14 cellular contexts compared by ENCODE assay signal in the genomic region with DNA sequence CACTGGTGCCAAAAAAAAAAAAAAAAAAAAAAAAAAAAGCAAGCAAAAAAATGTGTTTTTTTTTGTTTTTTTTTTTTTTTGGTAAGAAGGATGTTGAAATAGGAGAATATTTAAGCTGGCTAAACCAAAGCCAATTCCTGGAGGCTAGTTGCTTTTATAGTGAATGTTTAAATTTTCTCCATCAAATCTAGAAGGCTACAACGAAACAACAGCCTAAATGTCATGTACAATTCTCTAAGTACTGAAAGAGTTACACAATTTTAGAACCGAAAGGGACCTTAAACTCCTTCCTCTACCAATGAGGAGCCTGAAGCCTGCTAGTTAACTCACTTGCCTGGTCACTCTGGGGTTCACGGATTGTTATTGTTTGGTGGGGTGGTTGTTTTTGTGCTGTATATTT. TPM values are rescaled to one million over a fixed set of nuclear protein-coding genes. Genes with fewer than 3 reads are reported as not detected.
DNase-seq lines count a peak whose midpoint lies in the region; ATAC-seq, FAIRE-seq and TF ChIP-seq lines count a peak whose summit lies in the region.
"Had no signal": no experiment of that assay in that cellular context is flagged by ENCODE, and none has a peak within 500 bp of the region (broad histone marks: within the 10 kb centered on the region; RNA-seq: fewer than 3 reads in every experiment).

No MANE protein-coding gene starts in this region.

- H2AFZ ChIP-seq in fibroblast of lung (ENCODE audit: low read length): no peak overlapping the region

- H3K4me1 ChIP-seq in Peyer's patch (peaks cover 0 to 12% (median 0%) of the 10 kb centered on the region in 4 donors), fibroblast of lung (ENCODE audit: control insufficient read depth, extremely low read depth, insufficient read depth, low read length) (peaks cover 6% of the 10 kb centered on the region), rectal smooth muscle tissue (ENCODE audit: control insufficient read depth, insufficient read depth, low read length) (peaks cover 14% of the 10 kb centered on the region)

- no peaks in the 10 kb centered on the region for H4K20me1 ChIP-seq in fibroblast of lung (ENCODE audit: control insufficient read depth, extremely low read depth, insufficient read depth, low read length)

- H3K4me2 ChIP-seq in fibroblast of lung (ENCODE audit: extremely low read depth, insufficient read depth, low read length): peak overlapping the region; percentile 95

- H3K36me3 ChIP-seq in Peyer's patch: no peaks in the 10 kb centered on the region
- peaks cover 3% of the 10 kb centered on the region for H3K36me3 ChIP-seq in fibroblast of lung (ENCODE audit: control insufficient read depth, insufficient read depth, low read length)
- H3K36me3 ChIP-seq in rectal smooth muscle tissue (ENCODE audit: control insufficient read depth, insufficient read depth, low read length): no peaks in the 10 kb centered on the region
- no peaks in the 10 kb centered on the region for H3K36me3 ChIP-seq in H7 (replicated peaks; ENCODE audit: control insufficient read depth, insufficient read depth, low read length)

- H3K27me3 ChIP-seq in Peyer's patch (no peaks in the 10 kb centered on the region), fibroblast of lung (ENCODE audit: control insufficient read depth, insufficient read depth, low read length) (no peaks in the 10 kb centered on the region), rectal smooth muscle tissue (ENCODE audit: control insufficient read depth, insufficient read depth, low read length) (no peaks in the 10 kb centered on the region), H7 (ENCODE audit: control insufficient read depth, insufficient read depth, low read length) (peaks cover 56% of the 10 kb centered on the region)
- H3K27me3 ChIP-seq: testis had no signal

- FAIRE-seq in GM12891 (lab: Jason Lieb, UNC): no peak

- H3K9me3 ChIP-seq in Peyer's patch (no peaks in the 10 kb centered on the region), fibroblast of lung (ENCODE audit: control insufficient read depth, insufficient read depth, low read depth, low read length) (no peaks in the 10 kb centered on the region)
- H3K9me3 ChIP-seq: testis had no signal

- H3K9ac ChIP-seq in fibroblast of lung (ENCODE audit: insufficient read depth, low read length) (no peak overlapping the region), rectal smooth muscle tissue (ENCODE audit: low read length) (no peak overlapping the region)

- peaks cover 77% of the 10 kb centered on the region for H3K79me2 ChIP-seq in fibroblast of lung (ENCODE audit: control insufficient read depth, insufficient read depth, low read length)

- TF ChIP-seq POLR2A in Peyer's patch (IDR thresholded peaks at IDR 0.05): no peak
- no peak for TF ChIP-seq POLR2A in GM12891 (IDR thresholded peaks at IDR 0.05; ENCODE audit: low read depth, low read length)

- H3K4me3 ChIP-seq in Peyer's patch (peak overlapping the region in 1 of 4 donors; percentile 70), fibroblast of lung (replicated peaks in 1 of 4; ENCODE audit: control extremely low read depth in 1 of 4, insufficient read depth in 1 of 4, low read depth in 3 of 4, low read length in 4 of 4) (peak overlapping the region; percentile 69 to 100 (median 90)), rectal smooth muscle tissue (ENCODE audit: low read length) (peak overlapping the region; percentile 85), H7 (ENCODE audit: insufficient read depth, low read depth, low read length) (no peak overlapping the region)
- H3K4me3 ChIP-seq: testis had no signal

- no peak for ATAC-seq in GM21576 (IDR thresholded peaks at IDR 0.05; ENCODE audit: unreplicated experiment)

- DNase-seq in EH (ENCODE audit: low read depth) (peak; percentile 42), Peyer's patch (no peak), fibroblast of lung (ENCODE audit: low read depth in 2 of 2) (peak in 1 of 2 donors; percentile 81), H7 (no peak), GM12891 (ENCODE audit: insufficient read length, low spot score) (no peak)
- no peak for DNase-seq in activated CD4-positive, alpha-beta T cell treated with anti-CD3 and anti-CD28 coated beads for 1 hour
- DNase-seq: activated CD4-positive, alpha-beta memory T cell treated with anti-CD3 and anti-CD28 coated beads for 36 hours; activated naive CD8-positive, alpha-beta T cell treated with anti-CD3 and anti-CD28 coated beads for 36 hours; CD4-positive, alpha-beta memory T cell; NCI-H446 treated with DMSO at 0.1 percent for 48 hours; occipital lobe; testis had no signal

- TF ChIP-seq CTCF in Peyer's patch (IDR thresholded peaks at IDR 0.05) (no peak), fibroblast of lung (conservative IDR thresholded peaks at IDR 0.05 in 1 of 2, IDR thresholded peaks at IDR 0.05 in 1 of 2; ENCODE audit: low read depth in 1 of 2, low read length in 2 of 2) (no peak)

- H3K27ac ChIP-seq in Peyer's patch (peak overlapping the region; percentile 17 to 85 (median 30)), fibroblast of lung (ENCODE audit: insufficient read depth, low read length) (peak overlapping the region; percentile 44), rectal smooth muscle tissue (ENCODE audit: low read depth, low read length) (peak overlapping the region; percentile 97)
- H3K27ac ChIP-seq: testis had no signal

TF ChIP-seq in GM12891, 5 proteins besides CTCF, POLR2A, EP300 and RAD21:
- no peak for TF ChIP-seq PAX5 (IDR thresholded peaks at IDR 0.05; ENCODE audit: insufficient read depth, low read length, severe bottlenecking)
- no peak for TF ChIP-seq POLR2AphosphoS5 (IDR thresholded peaks at IDR 0.05; ENCODE audit: low read depth, low read length)
- no peak for TF ChIP-seq POU2F2 (IDR thresholded peaks at IDR 0.05; ENCODE audit: low read depth, low read length)
- TF ChIP-seq SPI1 (IDR thresholded peaks at IDR 0.05; ENCODE audit: low read depth, low read length): no peak
- TF ChIP-seq TAF1 (IDR thresholded peaks at IDR 0.05; ENCODE audit: low read depth, low read length): no peak

RNA-seq across cellular contexts. Expression of a gene that starts 3.5 kb away (rescaled TPM):
- total RNA-seq in Peyer's patch (100 to 1,000 TPM in 1 of 4 donors, 10 to 100 TPM in 3; 46.1 to 140 (median 73.8) TPM), fibroblast of lung (85.5 and 156 TPM in 2 replicates)
- polyA plus RNA-seq in fibroblast of lung: 269 and 290 TPM in 2 replicates
- 185 and 242 TPM in 2 replicates for polyA plus RNA-seq in fibroblast of lung (2012)
- 256 and 350 TPM in 2 replicates for polyA minus RNA-seq in fibroblast of lung (ENCODE audit: low replicate concordance)
- total RNA-seq in H7 (2014; rRNA removed; shearing (Covaris generic)): 8.3 and 9.5 TPM in 2 replicates
- polyA plus RNA-seq in GM12891 (2012; ENCODE audit: low read depth, missing spikeins): 0.09 TPM
- total RNA-seq: activated CD4-positive, alpha-beta memory T cell treated with anti-CD3 and anti-CD28 coated beads for 36 hours; activated naive CD8-positive, alpha-beta T cell treated with anti-CD3 and anti-CD28 coated beads for 36 hours; CD4-positive, alpha-beta memory T cell had no signal
- polyA plus RNA-seq: CD4-positive, alpha-beta memory T cell had no signal

Comparison
In these comparisons a context has a peak if more than half of its experiments do, and no peak if none do; other contexts are left out.
1. H3K27ac ChIP-seq: peak in every context shown above with its lines; median percentile 97 in rectal smooth muscle tissue; 44 in fibroblast of lung; 30 in Peyer's patch.